1 cellular context compared by ENCODE assay signal in the genomic region with DNA sequence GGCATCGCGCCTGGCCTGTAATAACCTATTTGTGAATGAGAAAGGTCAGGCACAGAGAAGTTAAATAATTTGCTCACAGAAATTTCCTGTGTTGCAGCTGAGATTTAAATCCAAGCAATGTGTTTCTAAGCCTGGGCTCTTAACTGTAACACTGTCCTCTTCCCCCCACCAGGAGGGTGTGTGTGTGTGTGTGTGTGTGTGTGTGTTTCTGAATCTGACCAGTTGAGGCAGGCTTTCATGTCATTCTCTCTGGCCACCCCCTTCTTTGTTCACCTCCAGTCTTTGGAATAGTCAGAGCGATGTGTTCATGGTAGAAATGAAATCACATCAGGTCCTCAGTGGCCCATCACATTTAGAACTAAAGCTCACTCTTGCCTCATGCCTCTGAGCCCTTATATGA.
TF ChIP-seq lines count a peak whose summit lies in the region.

No MANE protein-coding gene starts in this region.

TF ChIP-seq in K562, 482 proteins besides CTCF, POLR2A, EP300 and RAD21:
- TF ChIP-seq ZNF282 (CRISPR knock-in tag; IDR thresholded peaks at IDR 0.05) (no peak), MCM5 (IDR thresholded peaks at IDR 0.05; ENCODE audit: low read depth) (no peak), CREBBP (IDR thresholded peaks at IDR 0.05; ENCODE audit: low read depth, low read length) (no peak), ZFP36 (IDR thresholded peaks at IDR 0.05; ENCODE audit: low read depth, low read length, partially characterized antibody) (no peak), DNMT1 (IDR thresholded peaks at IDR 0.05) (no peak), ZNF449 (CRISPR knock-in tag; IDR thresholded peaks at IDR 0.05) (no peak), ZNF41 (CRISPR knock-in tag; conservative IDR thresholded peaks at IDR 0.05) (no peak), HINFP (tag; conservative IDR thresholded peaks at IDR 0.05; ENCODE audit: low read depth) (no peak), SMAD2 (IDR thresholded peaks at IDR 0.05; ENCODE audit: low read depth, low read length) (no peak), ZNF232 (CRISPR knock-in tag; IDR thresholded peaks at IDR 0.05) (no peak), NRF1 (conservative IDR thresholded peaks at IDR 0.05 in 1 of 2, IDR thresholded peaks at IDR 0.05 in 1 of 2) (no peak)
- TF ChIP-seq, protein P1, sequence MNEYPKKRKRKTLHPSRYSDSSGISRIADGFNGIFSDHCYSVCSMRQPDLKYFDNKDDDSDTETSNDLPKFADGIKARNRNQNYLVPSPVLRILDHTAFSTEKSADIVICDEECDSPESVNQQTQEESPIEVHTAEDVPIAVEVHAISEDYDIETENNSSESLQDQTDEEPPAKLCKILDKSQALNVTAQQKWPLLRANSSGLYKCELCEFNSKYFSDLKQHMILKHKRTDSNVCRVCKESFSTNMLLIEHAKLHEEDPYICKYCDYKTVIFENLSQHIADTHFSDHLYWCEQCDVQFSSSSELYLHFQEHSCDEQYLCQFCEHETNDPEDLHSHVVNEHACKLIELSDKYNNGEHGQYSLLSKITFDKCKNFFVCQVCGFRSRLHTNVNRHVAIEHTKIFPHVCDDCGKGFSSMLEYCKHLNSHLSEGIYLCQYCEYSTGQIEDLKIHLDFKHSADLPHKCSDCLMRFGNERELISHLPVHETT (CRISPR knock-in tag; conservative IDR thresholded peaks at IDR 0.05 in 1 of 2, IDR thresholded peaks at IDR 0.05 in 1 of 2), result no peak
- TF ChIP-seq, protein P2, sequence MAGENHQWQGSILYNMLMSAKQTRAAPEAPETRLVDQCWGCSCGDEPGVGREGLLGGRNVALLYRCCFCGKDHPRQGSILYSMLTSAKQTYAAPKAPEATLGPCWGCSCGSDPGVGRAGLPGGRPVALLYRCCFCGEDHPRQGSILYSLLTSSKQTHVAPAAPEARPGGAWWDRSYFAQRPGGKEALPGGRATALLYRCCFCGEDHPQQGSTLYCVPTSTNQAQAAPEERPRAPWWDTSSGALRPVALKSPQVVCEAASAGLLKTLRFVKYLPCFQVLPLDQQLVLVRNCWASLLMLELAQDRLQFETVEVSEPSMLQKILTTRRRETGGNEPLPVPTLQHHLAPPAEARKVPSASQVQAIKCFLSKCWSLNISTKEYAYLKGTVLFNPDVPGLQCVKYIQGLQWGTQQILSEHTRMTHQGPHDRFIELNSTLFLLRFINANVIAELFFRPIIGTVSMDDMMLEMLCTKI (IDR thresholded peaks at IDR 0.05; ENCODE audit: partially characterized antibody), result no peak
